Comparison of ENCODE assay signal across 8 cellular contexts in the genomic region with DNA sequence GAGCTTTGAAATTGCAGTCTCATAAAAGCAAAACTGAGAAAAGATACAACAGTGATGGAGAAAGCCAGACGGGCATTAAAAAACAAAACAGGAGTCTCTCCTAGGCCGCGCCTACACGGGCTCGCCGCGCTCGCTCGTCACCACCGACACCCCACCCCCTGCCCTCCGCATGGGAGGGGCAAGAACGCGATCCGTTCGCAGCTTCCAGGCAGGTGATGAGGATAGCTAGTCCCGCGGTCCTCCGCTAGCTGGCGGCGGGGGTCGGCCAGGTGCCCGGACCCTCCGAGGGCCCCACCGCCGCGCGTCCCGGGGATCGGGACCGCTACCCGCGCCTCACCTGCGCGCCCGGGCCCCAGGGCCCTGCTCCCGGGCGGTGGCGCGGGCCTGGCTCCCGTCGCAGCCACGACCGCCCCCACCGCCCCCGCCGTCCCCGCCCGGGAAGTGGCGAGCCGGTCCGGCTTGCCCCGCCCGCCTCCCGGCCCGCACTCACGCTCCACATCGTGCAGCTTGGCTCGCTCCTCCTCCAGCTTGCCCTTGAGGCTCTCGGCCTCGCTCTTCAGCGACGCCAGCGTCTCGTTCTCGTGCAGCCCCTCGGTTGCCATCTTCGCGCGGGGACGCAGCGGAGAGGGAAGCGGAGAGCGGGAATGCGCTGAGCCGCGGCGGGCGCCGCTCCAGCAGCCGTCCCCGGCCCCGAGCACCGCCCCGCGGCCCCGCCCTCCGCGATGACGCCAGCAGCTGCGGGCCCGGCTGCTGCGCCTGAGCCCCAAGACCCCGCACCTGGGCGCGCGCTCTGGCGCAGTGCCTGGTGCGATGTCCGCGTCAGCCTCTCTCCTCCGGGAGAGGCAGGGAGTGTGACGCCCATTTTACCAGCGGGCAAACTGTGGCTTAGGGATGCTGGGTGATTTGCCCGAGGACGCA. TPM values are rescaled to one million over a fixed set of nuclear protein-coding genes. Genes with fewer than 3 reads are reported as not detected.
DNase-seq lines count a peak whose midpoint lies in the region; ATAC-seq and TF ChIP-seq lines count a peak whose summit lies in the region.

No MANE protein-coding gene starts in this region.

- no TSS peak for BruUV-seq in PC-9 (replicated peaks; lab: Mats Ljungman, UMichigan)

- no peaks in the 10 kb centered on the region for H3F3A ChIP-seq in PC-9 (ENCODE audit: insufficient read depth, low read depth)

- H4K20me1 ChIP-seq in PC-9 (ENCODE audit: insufficient read depth): no peaks in the 10 kb centered on the region

- TF ChIP-seq CTCF in PC-9 (conservative IDR thresholded peaks at IDR 0.05): no peak

- peak; percentile 76 for ATAC-seq in GM21576 (IDR thresholded peaks at IDR 0.05; ENCODE audit: unreplicated experiment)
- ATAC-seq in naive thymus-derived CD8-positive, alpha-beta T cell: peak; percentile 80 to 81
- peak; percentile 87 to 89 for ATAC-seq in stimulated activated naive B cell treated with anti-CD40 and anti-IgM and Interleukin-4, amounts not matched to agents 10 μg/mL and 1 μg/mL and 100 μg/mL, for 72 hours (replicated peaks)

- POLR2A ChIA-PET in PC-9 (lab: Charles Lee; ENCODE audit: unreplicated experiment): interaction anchor here (0.6 to 0.7 kb wide), 3 partner anchors 16 to 230 kb away, joined by 3 to 5 read pairs (median 4); no protein-coding TSS in a partner anchor
- POLR2A ChIA-PET in naive thymus-derived CD8-positive, alpha-beta T cell (lab: Charles Lee): interaction anchor here (0.6 to 3.0 kb wide), 24 partner anchors 8 to 500 kb away, joined by 3 to 29 read pairs (median 9); partner anchors contain the start of genes ARPP19, ATOSA, BCL2L10 and LEO1

- H3K9me3 ChIP-seq in PC-9 (ENCODE audit: insufficient read depth, low read depth): no peaks in the 10 kb centered on the region

- H3K27me3 Mint-ChIP-seq in IgD-negative memory B cell: no peaks in the 10 kb centered on the region
- no peaks in the 10 kb centered on the region for H3K27me3 Mint-ChIP-seq in naive thymus-derived CD8-positive, alpha-beta T cell
- H3K27me3 Mint-ChIP-seq in stimulated activated naive B cell treated with anti-CD40 and anti-IgM and Interleukin-4, amounts not matched to agents 10 μg/mL and 1 μg/mL and 100 μg/mL, for 72 hours: no peaks in the 10 kb centered on the region

- peaks cover 39 to 42% (median 42%) of the 10 kb centered on the region in 3 donors for H3K4me1 Mint-ChIP-seq in IgD-negative memory B cell
- peaks cover 15 to 52% (median 42%) of the 10 kb centered on the region in 4 donors for H3K4me1 Mint-ChIP-seq in naive thymus-derived CD8-positive, alpha-beta T cell
- H3K4me1 Mint-ChIP-seq in stimulated activated naive B cell treated with anti-CD40 and anti-IgM and Interleukin-4, amounts not matched to agents 10 μg/mL and 1 μg/mL and 100 μg/mL, for 72 hours: peaks cover 31 to 67% of the 10 kb centered on the region in 2 donors

- peak overlapping the region; percentile 91 to 98 (median 96) for H3K4me3 Mint-ChIP-seq in IgD-negative memory B cell
- H3K4me3 Mint-ChIP-seq in naive thymus-derived CD8-positive, alpha-beta T cell: peak overlapping the region; percentile 88 to 100 (median 95)
- H3K4me3 Mint-ChIP-seq in stimulated activated naive B cell treated with anti-CD40 and anti-IgM and Interleukin-4, amounts not matched to agents 10 μg/mL and 1 μg/mL and 100 μg/mL, for 72 hours: peak overlapping the region; percentile 93 to 95

- no peaks in the 10 kb centered on the region for H3K36me3 ChIP-seq in PC-9 (ENCODE audit: low read depth)

- CTCF ChIA-PET in PC-9 (lab: Charles Lee): interaction anchor here (1.0 kb wide), 1 partner anchor 399 kb away, joined by 3 read pairs; no protein-coding TSS in a partner anchor

- no peaks in the 10 kb centered on the region for H3K9me3 Mint-ChIP-seq in IgD-negative memory B cell
- H3K9me3 Mint-ChIP-seq in naive thymus-derived CD8-positive, alpha-beta T cell: no peaks in the 10 kb centered on the region
- peaks cover 0 to 1% of the 10 kb centered on the region in 2 donors for H3K9me3 Mint-ChIP-seq in stimulated activated naive B cell treated with anti-CD40 and anti-IgM and Interleukin-4, amounts not matched to agents 10 μg/mL and 1 μg/mL and 100 μg/mL, for 72 hours

- peak overlapping the region; percentile 98 to 100 (median 99) for H3K27ac Mint-ChIP-seq in IgD-negative memory B cell
- peak overlapping the region; percentile 88 to 99 (median 99) for H3K27ac Mint-ChIP-seq in naive thymus-derived CD8-positive, alpha-beta T cell
- H3K27ac Mint-ChIP-seq in stimulated activated naive B cell treated with anti-CD40 and anti-IgM and Interleukin-4, amounts not matched to agents 10 μg/mL and 1 μg/mL and 100 μg/mL, for 72 hours: peak overlapping the region; percentile 98

- H3K27ac ChIP-seq in PC-9: no peak overlapping the region

- intact Hi-C loops in PC-9 (cut with micrococcal nuclease; ENCODE audit: unreplicated experiment): loop anchor here (5.0 kb wide), 1 partner anchor 558 kb away; no protein-coding TSS in a partner anchor

- H3K9me2 ChIP-seq in PC-9 (ENCODE audit: insufficient read depth): no peaks in the 10 kb centered on the region

- peak overlapping the region; percentile 83 for H3K4me2 ChIP-seq in PC-9

- H2AFZ ChIP-seq in PC-9: peak overlapping the region; percentile 81

- H3K27me3 ChIP-seq in PC-9 (ENCODE audit: insufficient read depth, low read depth): no peaks in the 10 kb centered on the region

- H3K4me1 ChIP-seq in PC-9 (replicated peaks; ENCODE audit: insufficient read depth): peaks cover 11% of the 10 kb centered on the region

- H3K4me3 ChIP-seq in PC-9: peak overlapping the region; percentile 60

- peak; percentile 48 for DNase-seq in DMS79 treated with DMSO at 0.1 percent for 48 hours (lab: John Stamatoyannopoulos, UW)
- DNase-seq in PC-9: peak; percentile 54 to 86
- peak; percentile 79 for DNase-seq in activated T-helper 1 cell treated with anti-CD3 and anti-CD28 coated beads, Interleukin-2, amount 50 U/mL, for 16 hours (ENCODE audit: low read depth in 1 of 2, low spot score in 1 of 2)
- DNase-seq in fibroblast of gingiva (ENCODE audit: low read depth): peak; percentile 75
- peak; percentile 82 to 94 (median 90) for DNase-seq in naive thymus-derived CD8-positive, alpha-beta T cell
- DNase-seq in stimulated activated naive B cell treated with anti-CD40 and anti-IgM and Interleukin-4, amounts not matched to agents 10 μg/mL and 1 μg/mL and 100 μg/mL, for 72 hours: peak; percentile 87

- no peaks in the 10 kb centered on the region for H3K79me2 ChIP-seq in PC-9 (ENCODE audit: low read depth)

- peaks cover 1% of the 10 kb centered on the region for H3K36me3 Mint-ChIP-seq in IgD-negative memory B cell
- peaks cover 0 to 9% (median 5%) of the 10 kb centered on the region in 3 donors for H3K36me3 Mint-ChIP-seq in naive thymus-derived CD8-positive, alpha-beta T cell
- peaks cover 4 to 12% of the 10 kb centered on the region in 2 donors for H3K36me3 Mint-ChIP-seq in stimulated activated naive B cell treated with anti-CD40 and anti-IgM and Interleukin-4, amounts not matched to agents 10 μg/mL and 1 μg/mL and 100 μg/mL, for 72 hours

RNA-seq across cellular contexts. Expression of gene GNB5, which starts 11.7 kb away (rescaled TPM):
- polyA plus RNA-seq in IgD-negative memory B cell: 83.2 TPM
- 25.0 and 26.0 TPM in 2 replicates for total RNA-seq in PC-9 (2021)
- 10 to 100 TPM; 45.2 to 48.5 TPM for total RNA-seq in naive thymus-derived CD8-positive, alpha-beta T cell
- 10 to 100 TPM; 32.4 to 41.7 (median 32.8) TPM for polyA plus RNA-seq in naive thymus-derived CD8-positive, alpha-beta T cell
